Comparison of ENCODE assay signal across 1 cellular context in genomic region chr2:173353556-173353955, GRCh38.
TF ChIP-seq lines count a peak whose summit lies in the region.

No MANE protein-coding gene starts in this region.

TF ChIP-seq in HCT116, 20 proteins besides CTCF, POLR2A, EP300 and RAD21 (continued from another document):
- TF ChIP-seq REST (IDR thresholded peaks at IDR 0.05; ENCODE audit: low read depth) (no peak), JUND (IDR thresholded peaks at IDR 0.05) (no peak), SP1 (IDR thresholded peaks at IDR 0.05; ENCODE audit: low read depth) (no peak), ZNF274 (IDR thresholded peaks at IDR 0.05; ENCODE audit: low read depth, low read length) (no peak), ZBTB33 (IDR thresholded peaks at IDR 0.05; ENCODE audit: extremely low read depth, insufficient replicate concordance, low read length) (no peak), ELF1 (IDR thresholded peaks at IDR 0.05; ENCODE audit: borderline replicate concordance, low read depth) (no peak)
TF ChIP-seq in HCT116: peak in this region for 0.
